Comparison of ENCODE assay signal across 9 cellular contexts in the genomic region with DNA sequence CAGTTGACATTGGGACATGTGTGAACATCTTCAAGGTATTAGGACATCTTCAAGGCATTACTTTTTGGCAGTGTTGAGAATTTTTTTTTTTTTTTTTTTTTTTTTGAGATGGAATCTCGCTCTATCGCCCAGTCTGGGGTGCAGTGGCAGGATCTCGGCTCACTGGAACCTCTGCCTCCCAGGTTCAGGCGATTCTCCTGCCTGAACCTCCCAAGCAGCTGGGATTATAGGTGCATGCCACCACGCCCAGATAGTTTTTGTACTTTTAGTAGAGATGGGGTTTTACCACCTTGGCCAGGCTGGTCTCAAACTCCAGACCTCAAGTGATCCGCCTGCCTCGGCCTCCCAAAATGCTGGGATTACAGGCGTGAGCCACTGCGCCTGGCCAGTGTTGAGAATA. TPM values are rescaled to one million over a fixed set of nuclear protein-coding genes. Genes with fewer than 3 reads are reported as not detected.
DNase-seq lines count a peak whose midpoint lies in the region; ATAC-seq, FAIRE-seq and TF ChIP-seq lines count a peak whose summit lies in the region.
"Not testable (repeated sequence)": the region's sequence is repeated elsewhere in the genome, so short reads cannot be mapped to it uniquely, and the experiment has no call there.
"Had no signal": no experiment of that assay in that cellular context is flagged by ENCODE, and none has a peak within 500 bp of the region (broad histone marks: within the 10 kb centered on the region; RNA-seq: fewer than 3 reads in every experiment).

No MANE protein-coding gene starts in this region.

- H3K36me3 ChIP-seq in PC-9 (ENCODE audit: low read depth); left ventricle myocardium inferior; smooth muscle cell (ENCODE audit: low read depth): not testable (repeated sequence)

- peaks cover 36% of the 10 kb centered on the region for H4K20me1 ChIP-seq in PC-9 (ENCODE audit: insufficient read depth)
- peaks cover 100% of the 10 kb centered on the region for H4K20me1 ChIP-seq in smooth muscle cell (ENCODE audit: low read depth)

- H2AFZ ChIP-seq in PC-9; smooth muscle cell (ENCODE audit: low read depth): not testable (repeated sequence)

- H3K9me3 Mint-ChIP-seq in activated T-cell treated with anti-CD3 and anti-CD28 coated beads, Interleukin-2, amount 50 U/mL, for 72 hours; naive thymus-derived CD8-positive, alpha-beta T cell: not testable (repeated sequence)

- DNase-seq in A549 (ENCODE audit: low read depth in 1 of 2, low spot score in 1 of 2); GM19239 (ENCODE audit: insufficient read length, low spot score); PC-9; activated T-cell treated with anti-CD3 and anti-CD28 coated beads, Interleukin-2, amount 50 U/mL, for 72 hours; choroid plexus epithelial cell (ENCODE audit: low read depth); left ventricle myocardium inferior; naive thymus-derived CD8-positive, alpha-beta T cell; smooth muscle cell (lab: John Stamatoyannopoulos, UW; ENCODE audit: unreplicated experiment): not testable (repeated sequence)

- H3K4me2 ChIP-seq in A549 (peak overlapping the region; percentile 94), PC-9 (peak overlapping the region; percentile 95; the same call in 1 of the 2 replicates), smooth muscle cell (peak overlapping the region; percentile 92)

- ATAC-seq in A549; activated T-cell treated with anti-CD3 and anti-CD28 coated beads, Interleukin-2, amount 50 U/mL, for 72 hours (replicated peaks in 1 of 2); naive thymus-derived CD8-positive, alpha-beta T cell: not testable (repeated sequence)

- not testable (repeated sequence) for H3K27me3 ChIP-seq in PC-9 (ENCODE audit: insufficient read depth, low read depth); left ventricle myocardium inferior (ENCODE audit: low read depth); smooth muscle cell (ENCODE audit: low read depth)

- H3K36me3 Mint-ChIP-seq in activated T-cell treated with anti-CD3 and anti-CD28 coated beads, Interleukin-2, amount 50 U/mL, for 72 hours (ENCODE audit: insufficient read depth in 2 of 2), result peaks cover 14 to 23% of the 10 kb centered on the region in 2 donors
- peaks cover 5 to 43% (median 7%) of the 10 kb centered on the region in 3 donors for H3K36me3 Mint-ChIP-seq in naive thymus-derived CD8-positive, alpha-beta T cell

- H3K4me1 Mint-ChIP-seq in activated T-cell treated with anti-CD3 and anti-CD28 coated beads, Interleukin-2, amount 50 U/mL, for 72 hours (ENCODE audit: low read depth), result peaks cover 67% of the 10 kb centered on the region
- H3K4me1 Mint-ChIP-seq in naive thymus-derived CD8-positive, alpha-beta T cell, result peaks cover 32 to 84% (median 68%) of the 10 kb centered on the region in 4 donors

- TF ChIP-seq POLR2A in A549 (IDR thresholded peaks at IDR 0.05; ENCODE audit: low read length), result not testable (repeated sequence)

- H3K9ac ChIP-seq in smooth muscle cell (ENCODE audit: low read depth), result not testable (repeated sequence)

- H3K27ac ChIP-seq in A549 (0 out of 6 replicates have a peak overlapping the region, but pooled peaks of 1 of the 2 experiments have one; percentile 13), left ventricle myocardium inferior (replicated peaks) (peak overlapping the region; percentile 100)
- H3K27ac ChIP-seq in PC-9; smooth muscle cell (ENCODE audit: low read depth): not testable (repeated sequence)

- not testable (repeated sequence) for BruUV-seq in PC-9 (replicated peaks; lab: Mats Ljungman, UMichigan)

- H3K79me2 ChIP-seq in PC-9 (ENCODE audit: low read depth), result peaks cover 98% of the 10 kb centered on the region
- H3K79me2 ChIP-seq in smooth muscle cell (ENCODE audit: low read depth), result peaks cover 100% of the 10 kb centered on the region

- H3K27me3 Mint-ChIP-seq in activated T-cell treated with anti-CD3 and anti-CD28 coated beads, Interleukin-2, amount 50 U/mL, for 72 hours (ENCODE audit: low read depth); naive thymus-derived CD8-positive, alpha-beta T cell: not testable (repeated sequence)

- FAIRE-seq in A549 (lab: Jason Lieb, UNC), result not testable (repeated sequence)
- FAIRE-seq in GM19239 (lab: Jason Lieb, UNC), result peak; percentile 54

- CTCF ChIA-PET in A549 (lab: Yijun Ruan, JAX); PC-9 (lab: Charles Lee): not testable (repeated sequence)

- not testable (repeated sequence) for TF ChIP-seq EP300 in A549 (IDR thresholded peaks at IDR 0.05)

- WGBS in A549 (ENCODE audit: missing lambda C conversion rate), result 91% methylated on average over 9 of the region's 9 CpGs
- WGBS in smooth muscle cell (ENCODE audit: low lambda C conversion rate), result 98% methylated on average over 9 of the region's 9 CpGs

- not testable (repeated sequence) for H3K27ac Mint-ChIP-seq in activated T-cell treated with anti-CD3 and anti-CD28 coated beads, Interleukin-2, amount 50 U/mL, for 72 hours
- H3K27ac Mint-ChIP-seq in naive thymus-derived CD8-positive, alpha-beta T cell, result peak overlapping the region in 3 of 10 donors; percentile 22 to 94 (median 40)

- H3K4me3 ChIP-seq in A549, PC-9: not testable (repeated sequence)
- H3K4me3 ChIP-seq in choroid plexus epithelial cell (ENCODE audit: low read depth, low read length), result peak overlapping the region; percentile 5
- H3K4me3 ChIP-seq in left ventricle myocardium inferior, result peak overlapping the region; percentile 86
- peak overlapping the region; percentile 89 for H3K4me3 ChIP-seq in smooth muscle cell

- not testable (repeated sequence) for TF ChIP-seq CTCF in A549 (IDR thresholded peaks at IDR 0.05); PC-9 (conservative IDR thresholded peaks at IDR 0.05); choroid plexus epithelial cell (conservative IDR thresholded peaks at IDR 0.05; ENCODE audit: low read depth, low read length); left ventricle myocardium inferior (IDR thresholded peaks at IDR 0.05; ENCODE audit: borderline replicate concordance); smooth muscle cell (IDR thresholded peaks at IDR 0.05; ENCODE audit: borderline replicate concordance, insufficient read depth, poor library complexity, severe bottlenecking)

- H3K9me2 ChIP-seq in PC-9 (ENCODE audit: insufficient read depth), result not testable (repeated sequence)

- H3K4me3 Mint-ChIP-seq in activated T-cell treated with anti-CD3 and anti-CD28 coated beads, Interleukin-2, amount 50 U/mL, for 72 hours, result peak overlapping the region; percentile 56 to 70
- H3K4me3 Mint-ChIP-seq in naive thymus-derived CD8-positive, alpha-beta T cell, result peak overlapping the region; percentile 42 to 99 (median 78)

- not testable (repeated sequence) for TF ChIP-seq RAD21 in A549 (conservative IDR thresholded peaks at IDR 0.05 in 1 of 2, IDR thresholded peaks at IDR 0.05 in 1 of 2)

- POLR2A ChIA-PET in A549 (lab: Yijun Ruan, JAX), result interaction anchor here (0.6 kb wide), 1 partner anchor 231 kb away, joined by 4 read pairs; no protein-coding TSS in a partner anchor
- POLR2A ChIA-PET in PC-9 (lab: Charles Lee; ENCODE audit: unreplicated experiment), result not testable (repeated sequence)
- POLR2A ChIA-PET in naive thymus-derived CD8-positive, alpha-beta T cell (lab: Charles Lee), result interaction anchor here (0.6 kb wide), 1 partner anchor 50 kb away, joined by 4 read pairs; no protein-coding TSS in a partner anchor

- intact Hi-C loops in PC-9 (cut with micrococcal nuclease; ENCODE audit: unreplicated experiment) (loop anchor here (10.0 kb wide), 1 partner anchor 386 kb away; no protein-coding TSS in a partner anchor), left ventricle myocardium inferior (cut with micrococcal nuclease) (loop anchor here (10.0 kb wide), 3 partner anchors 86 to 386 kb away; no protein-coding TSS in a partner anchor)

- H3F3A ChIP-seq in PC-9 (ENCODE audit: insufficient read depth, low read depth); smooth muscle cell (ENCODE audit: low read depth): not testable (repeated sequence)

- not testable (repeated sequence) for H3K9me3 ChIP-seq in A549; PC-9 (ENCODE audit: insufficient read depth, low read depth); left ventricle myocardium inferior (replicated peaks); smooth muscle cell (replicated peaks; ENCODE audit: low read depth)

- H3K4me1 ChIP-seq in A549 (peaks cover 51% of the 10 kb centered on the region), PC-9 (replicated peaks; ENCODE audit: insufficient read depth) (peaks cover 31% of the 10 kb centered on the region), left ventricle myocardium inferior (peaks cover 92% of the 10 kb centered on the region), smooth muscle cell (ENCODE audit: low read depth) (peaks cover 43% of the 10 kb centered on the region)

RNA-seq across cellular contexts. Expression of a gene that starts 5.7 kb away (rescaled TPM):
- polyA plus RNA-seq in A549 (2011; rRNA removed), result 51.9 and 58.3 TPM in 2 replicates
- polyA plus RNA-seq in A549 (2012; cell fraction: cytosol; rRNA removed), result 7.3 and 8.5 TPM in 2 replicates
- 3.7 and 5.2 TPM in 2 replicates for polyA plus RNA-seq in A549 (2012; cell fraction: nucleus; rRNA removed)
- polyA plus RNA-seq in A549 (2017; fragmentation: RNase III; extraction: RNeasy Plus Mini Kit Qiagen cat#74134 plus additional on column Dnase treatment), result 33.6 to 39.5 TPM (median 36.6 TPM) in 3 replicates
- polyA minus RNA-seq in A549 (2011; rRNA and poly(A)+ RNA removed), result 37.1 and 53.1 TPM in 2 replicates
- 40.7 and 44.9 TPM in 2 replicates for total RNA-seq in PC-9 (2021)
- 10 to 100 TPM; 64.9 to 71.6 TPM for total RNA-seq in activated T-cell treated with anti-CD3 and anti-CD28 coated beads, Interleukin-2, amount 50 U/mL, for 72 hours
- total RNA-seq in left ventricle myocardium inferior, result 49.9 TPM
- 10 to 100 TPM; 83.3 to 90.0 TPM for total RNA-seq in naive thymus-derived CD8-positive, alpha-beta T cell
- 10 to 100 TPM; 29.4 to 37.7 (median 30.4) TPM for polyA plus RNA-seq in naive thymus-derived CD8-positive, alpha-beta T cell
- total RNA-seq in smooth muscle cell, result 78.3 and 87.3 TPM in 2 replicates
- polyA plus RNA-seq in smooth muscle cell, result 30.6 and 45.1 TPM in 2 replicates

RNA-seq across cellular contexts. Expression of a gene that starts 5.8 kb away (rescaled TPM):
- polyA plus RNA-seq in A549 (2011; rRNA removed) (0.44 and 0.58 TPM in 2 replicates), A549 (2017; fragmentation: RNase III; extraction: RNeasy Plus Mini Kit Qiagen cat#74134 plus additional on column Dnase treatment) (0.55 to 0.71 TPM (median 0.57 TPM) in 3 replicates), smooth muscle cell (0.60 TPM in 1 of 2 replicates, not detected in the other)
- 0.22 and 0.26 TPM in 2 replicates for polyA plus RNA-seq in A549 (2012; cell fraction: cytosol; rRNA removed)
- polyA plus RNA-seq in A549 (2012; cell fraction: nucleus; rRNA removed), result 0.26 and 0.28 TPM in 2 replicates
- polyA minus RNA-seq in A549 (2011; rRNA and poly(A)+ RNA removed), result 0.78 and 0.83 TPM in 2 replicates
- total RNA-seq in PC-9 (2021) (0.30 and 0.57 TPM in 2 replicates), left ventricle myocardium inferior (0.19 TPM), smooth muscle cell (0.09 and 0.18 TPM in 2 replicates)
- total RNA-seq in activated T-cell treated with anti-CD3 and anti-CD28 coated beads, Interleukin-2, amount 50 U/mL, for 72 hours, result under 1 TPM; 0.22 to 0.46 TPM
- total RNA-seq in naive thymus-derived CD8-positive, alpha-beta T cell, result 1 to 10 TPM; 1.4 to 1.7 TPM
- under 1 TPM; 0.08 to 0.47 (median 0.19) TPM for polyA plus RNA-seq in naive thymus-derived CD8-positive, alpha-beta T cell
- total RNA-seq: Daoy had no signal

RNA-seq across cellular contexts. Expression of a gene that starts 51.1 kb away (rescaled TPM):
- polyA plus RNA-seq in A549 (2011; rRNA removed) (66.7 and 94.8 TPM in 2 replicates), A549 (2017; fragmentation: RNase III; extraction: RNeasy Plus Mini Kit Qiagen cat#74134 plus additional on column Dnase treatment) (30.0 to 32.3 TPM (median 32.3 TPM) in 3 replicates), smooth muscle cell (38.1 and 39.9 TPM in 2 replicates)
- 8.4 and 8.8 TPM in 2 replicates for polyA plus RNA-seq in A549 (2012; cell fraction: cytosol; rRNA removed)
- 4.7 and 8.5 TPM in 2 replicates for polyA plus RNA-seq in A549 (2012; cell fraction: nucleus; rRNA removed)
- 22.9 and 25.5 TPM in 2 replicates for polyA minus RNA-seq in A549 (2011; rRNA and poly(A)+ RNA removed)
- total RNA-seq in PC-9 (2021) (21.8 and 26.3 TPM in 2 replicates), left ventricle myocardium inferior (93.2 TPM), smooth muscle cell (64.0 and 71.8 TPM in 2 replicates)
- total RNA-seq in activated T-cell treated with anti-CD3 and anti-CD28 coated beads, Interleukin-2, amount 50 U/mL, for 72 hours, result 10 to 100 TPM; 54.2 to 55.9 TPM
- 10 to 100 TPM; 53.3 to 59.7 TPM for total RNA-seq in naive thymus-derived CD8-positive, alpha-beta T cell
- 10 to 100 TPM; 32.4 to 39.0 (median 35.9) TPM for polyA plus RNA-seq in naive thymus-derived CD8-positive, alpha-beta T cell
